ENCODE assay signal across 1 cellular context in genomic region chr10:88366772-88367171, GRCh38.
"Had no signal": no experiment of that assay in that cellular context is flagged by ENCODE, and none has a peak within 500 bp of the region (broad histone marks: within the 10 kb centered on the region; RNA-seq: fewer than 3 reads in every experiment).

No MANE protein-coding gene starts in this region.

- H3K36me3 ChIP-seq: MG63 had no signal

- H3K4me3 ChIP-seq: MG63 had no signal
